Comparison of ENCODE assay signal across 21 cellular contexts in genomic region chr13:49645451-49645850, GRCh38. TPM values are rescaled to one million over a fixed set of nuclear protein-coding genes. Genes with fewer than 3 reads are reported as not detected.
DNase-seq lines count a peak whose midpoint lies in the region; ATAC-seq and TF ChIP-seq lines count a peak whose summit lies in the region.
"Had no signal": no experiment of that assay in that cellular context is flagged by ENCODE, and none has a peak within 500 bp of the region (broad histone marks: within the 10 kb centered on the region; RNA-seq: fewer than 3 reads in every experiment).

No MANE protein-coding gene starts in this region.

- no peak overlapping the region for H3K27ac ChIP-seq in fibroblast of lung (ENCODE audit: insufficient read depth, low read length)
- H3K27ac ChIP-seq: pancreas, tibial artery had no signal

- H3K9ac ChIP-seq in fibroblast of lung (ENCODE audit: insufficient read depth, low read length): no peak overlapping the region

- H3K27me3 Mint-ChIP-seq in stimulated activated naive CD8-positive, alpha-beta T cell treated with anti-CD3 and anti-CD28 coated beads, Interleukin-15, Interleukin-2, amounts not matched to agents 100 ng/mL and 50 ng/mL, for 24 hours: no peaks in the 10 kb centered on the region
- no peaks in the 10 kb centered on the region for H3K27me3 Mint-ChIP-seq in stimulated activated naive CD8-positive, alpha-beta T cell treated with anti-CD3 and anti-CD28 coated beads, Interleukin-15, amount 100 ng/mL, for 72 hours
- H3K27me3 Mint-ChIP-seq in activated B cell treated with CpG ODN at 0.5 μM for 24 hours: no peaks in the 10 kb centered on the region
- H3K27me3 Mint-ChIP-seq: activated CD8-positive, alpha-beta memory T cell treated with anti-CD3 and anti-CD28 coated beads, Interleukin-2, amount 10 ng/mL, durations not matched to agents 7 days and 5 days; effector memory CD8-positive, alpha-beta T cell; stimulated activated memory B cell treated with anti-CD40 and anti-IgM and Interleukin-4, amounts not matched to agents 10 μg/mL and 1 μg/mL and 100 μg/mL, for 72 hours had no signal

- peak overlapping the region; percentile 21 for H3K27ac Mint-ChIP-seq in stimulated activated naive CD8-positive, alpha-beta T cell treated with anti-CD3 and anti-CD28 coated beads, Interleukin-15, Interleukin-2, amounts not matched to agents 100 ng/mL and 50 ng/mL, for 24 hours
- H3K27ac Mint-ChIP-seq in stimulated activated naive CD8-positive, alpha-beta T cell treated with anti-CD3 and anti-CD28 coated beads, Interleukin-15, amount 100 ng/mL, for 72 hours: peak overlapping the region in 1 of 2 donors; percentile 3
- H3K27ac Mint-ChIP-seq in activated B cell treated with CpG ODN at 0.5 μM for 24 hours: peak overlapping the region; percentile 13
- H3K27ac Mint-ChIP-seq: activated CD8-positive, alpha-beta memory T cell treated with anti-CD3 and anti-CD28 coated beads, Interleukin-2, amount 10 ng/mL, durations not matched to agents 7 days and 5 days; memory B cell; stimulated activated memory B cell treated with anti-CD40 and anti-IgM and Interleukin-4, amounts not matched to agents 10 μg/mL and 1 μg/mL and 100 μg/mL, for 72 hours had no signal

- peak overlapping the region; percentile 50 for H2AFZ ChIP-seq in fibroblast of lung (ENCODE audit: low read length)

- H3K4me3 Mint-ChIP-seq in stimulated activated naive CD8-positive, alpha-beta T cell treated with anti-CD3 and anti-CD28 coated beads, Interleukin-15, Interleukin-2, amounts not matched to agents 100 ng/mL and 50 ng/mL, for 24 hours: no peak overlapping the region
- H3K4me3 Mint-ChIP-seq in stimulated activated naive CD8-positive, alpha-beta T cell treated with anti-CD3 and anti-CD28 coated beads, Interleukin-15, amount 100 ng/mL, for 72 hours: no peak overlapping the region
- H3K4me3 Mint-ChIP-seq in activated B cell treated with CpG ODN at 0.5 μM for 24 hours: no peak overlapping the region
- H3K4me3 Mint-ChIP-seq: activated CD8-positive, alpha-beta memory T cell treated with anti-CD3 and anti-CD28 coated beads, Interleukin-2, amount 10 ng/mL, durations not matched to agents 7 days and 5 days; memory B cell; stimulated activated memory B cell treated with anti-CD40 and anti-IgM and Interleukin-4, amounts not matched to agents 10 μg/mL and 1 μg/mL and 100 μg/mL, for 72 hours had no signal

- TF ChIP-seq POLR2A in erythroblast (IDR thresholded peaks at IDR 0.05; ENCODE audit: low read length): no peak

- no peak overlapping the region for H3K4me2 ChIP-seq in fibroblast of lung (ENCODE audit: extremely low read depth, insufficient read depth, low read length)

- H3K9me3 ChIP-seq in fibroblast of lung (ENCODE audit: control insufficient read depth, insufficient read depth, low read depth, low read length): no peaks in the 10 kb centered on the region
- H3K9me3 ChIP-seq: pancreas, tibial artery had no signal

- no peak for DNase-seq in stimulated activated naive CD8-positive, alpha-beta T cell treated with anti-CD3 and anti-CD28 coated beads, Interleukin-15, amount 100 ng/mL, for 72 hours
- DNase-seq in activated B cell treated with CpG ODN at 0.5 μM for 24 hours (no peak), fibroblast of lung (ENCODE audit: low read depth in 2 of 2) (no peak), dedifferentiated amniotic fluid mesenchymal stem cell (ENCODE audit: extremely low spot score) (no peak), NOMO-1 treated with DMSO at 0.1 percent for 48 hours (lab: John Stamatoyannopoulos, UW; ENCODE audit: unreplicated experiment) (no peak), erythroblast (lab: John Stamatoyannopoulos, UW) (no peak)
- DNase-seq: activated CD8-positive, alpha-beta memory T cell treated with anti-CD3 and anti-CD28 coated beads, Interleukin-2, amount 10 ng/mL, durations not matched to agents 7 days and 5 days; activated gamma-delta T cell treated with Interleukin-2 at 50 U/mL for 16 hours; cerebellar nuclear complex; effector memory CD8-positive, alpha-beta T cell; HCEC 1CT; NCI-H1105 treated with DMSO at 0.1 percent for 48 hours; NCI-H2107; NCI-H510A; pancreas; right cardiac atrium; tibial artery had no signal

- no peaks in the 10 kb centered on the region for H3K27me3 ChIP-seq in fibroblast of lung (ENCODE audit: control insufficient read depth, insufficient read depth, low read length)
- H3K27me3 ChIP-seq: pancreas, tibial artery had no signal

- CTCF ChIA-PET in activated B cell treated with CpG ODN at 0.5 μM for 24 hours (lab: Charles Lee): no interaction called here

- intact Hi-C loops in activated B cell treated with CpG ODN at 0.5 μM for 24 hours (cut with micrococcal nuclease): no loop called here

- no peaks in the 10 kb centered on the region for H3K79me2 ChIP-seq in fibroblast of lung (ENCODE audit: control insufficient read depth, insufficient read depth, low read length)

- no peaks in the 10 kb centered on the region for H3K36me3 ChIP-seq in fibroblast of lung (ENCODE audit: control insufficient read depth, insufficient read depth, low read length)
- H3K36me3 ChIP-seq: pancreas, tibial artery had no signal

- no peaks in the 10 kb centered on the region for H3K9me3 Mint-ChIP-seq in stimulated activated naive CD8-positive, alpha-beta T cell treated with anti-CD3 and anti-CD28 coated beads, Interleukin-15, Interleukin-2, amounts not matched to agents 100 ng/mL and 50 ng/mL, for 24 hours
- no peaks in the 10 kb centered on the region for H3K9me3 Mint-ChIP-seq in stimulated activated naive CD8-positive, alpha-beta T cell treated with anti-CD3 and anti-CD28 coated beads, Interleukin-15, amount 100 ng/mL, for 72 hours
- no peaks in the 10 kb centered on the region for H3K9me3 Mint-ChIP-seq in activated B cell treated with CpG ODN at 0.5 μM for 24 hours
- H3K9me3 Mint-ChIP-seq: effector memory CD8-positive, alpha-beta T cell; memory B cell; stimulated activated memory B cell treated with anti-CD40 and anti-IgM and Interleukin-4, amounts not matched to agents 10 μg/mL and 1 μg/mL and 100 μg/mL, for 72 hours had no signal

- POLR2A ChIA-PET in activated B cell treated with CpG ODN at 0.5 μM for 24 hours (lab: Charles Lee): interaction anchor here (0.6 kb wide), 1 partner anchor 17 kb away, joined by 3 read pairs; the partner anchor contains the start of gene ARL11

- H3K4me3 ChIP-seq in fibroblast of lung (replicated peaks in 1 of 4; ENCODE audit: control extremely low read depth in 1 of 4, insufficient read depth in 1 of 4, low read depth in 3 of 4, low read length in 4 of 4): no peak overlapping the region
- H3K4me3 ChIP-seq: pancreas, tibial artery had no signal

- H3K4me1 ChIP-seq in fibroblast of lung (ENCODE audit: control insufficient read depth, extremely low read depth, insufficient read depth, low read length): peaks cover 6% of the 10 kb centered on the region
- H3K4me1 ChIP-seq: pancreas, tibial artery had no signal

- H3K4me1 Mint-ChIP-seq in stimulated activated naive CD8-positive, alpha-beta T cell treated with anti-CD3 and anti-CD28 coated beads, Interleukin-15, Interleukin-2, amounts not matched to agents 100 ng/mL and 50 ng/mL, for 24 hours (ENCODE audit: low read depth): peaks cover 16% of the 10 kb centered on the region
- H3K4me1 Mint-ChIP-seq in stimulated activated naive CD8-positive, alpha-beta T cell treated with anti-CD3 and anti-CD28 coated beads, Interleukin-15, amount 100 ng/mL, for 72 hours: peaks cover 6% of the 10 kb centered on the region
- H3K4me1 Mint-ChIP-seq in activated B cell treated with CpG ODN at 0.5 μM for 24 hours: peaks cover 29% of the 10 kb centered on the region

- no peaks in the 10 kb centered on the region for H4K20me1 ChIP-seq in fibroblast of lung (ENCODE audit: control insufficient read depth, extremely low read depth, insufficient read depth, low read length)

- no peak for TF ChIP-seq CTCF in activated B cell treated with CpG ODN at 0.5 μM for 24 hours (IDR thresholded peaks at IDR 0.05)
- TF ChIP-seq CTCF in fibroblast of lung (conservative IDR thresholded peaks at IDR 0.05 in 1 of 2, IDR thresholded peaks at IDR 0.05 in 1 of 2; ENCODE audit: low read depth in 1 of 2, low read length in 2 of 2): no peak

- H3K36me3 Mint-ChIP-seq in stimulated activated naive CD8-positive, alpha-beta T cell treated with anti-CD3 and anti-CD28 coated beads, Interleukin-15, Interleukin-2, amounts not matched to agents 100 ng/mL and 50 ng/mL, for 24 hours (ENCODE audit: low read depth): no peaks in the 10 kb centered on the region
- H3K36me3 Mint-ChIP-seq in activated B cell treated with CpG ODN at 0.5 μM for 24 hours (ENCODE audit: low read depth): no peaks in the 10 kb centered on the region
- H3K36me3 Mint-ChIP-seq: activated CD8-positive, alpha-beta memory T cell treated with anti-CD3 and anti-CD28 coated beads, Interleukin-2, amount 10 ng/mL, durations not matched to agents 7 days and 5 days; stimulated activated memory B cell treated with anti-CD40 and anti-IgM and Interleukin-4, amounts not matched to agents 10 μg/mL and 1 μg/mL and 100 μg/mL, for 72 hours had no signal

- no peak for ATAC-seq in stimulated activated naive CD8-positive, alpha-beta T cell treated with anti-CD3 and anti-CD28 coated beads, Interleukin-15, amount 100 ng/mL, for 72 hours
- ATAC-seq in activated B cell treated with CpG ODN at 0.5 μM for 24 hours (ENCODE audit: low read depth): no peak
- ATAC-seq: activated CD8-positive, alpha-beta memory T cell treated with anti-CD3 and anti-CD28 coated beads, Interleukin-2, amount 10 ng/mL, durations not matched to agents 7 days and 5 days; effector memory CD8-positive, alpha-beta T cell; pancreas; right cardiac atrium; stimulated activated memory B cell treated with anti-CD40 and anti-IgM and Interleukin-4, amounts not matched to agents 10 μg/mL and 1 μg/mL and 100 μg/mL, for 72 hours had no signal

RNA-seq across cellular contexts. Expression of gene ARL11, which starts 17.1 kb away (rescaled TPM):
- total RNA-seq in activated B cell treated with CpG ODN at 0.5 μM for 24 hours (9.5 and 10.7 TPM in 2 replicates), fibroblast of lung (under 0.01 TPM in 1 of 2 replicates, not detected in the other)
- polyA plus RNA-seq in fibroblast of lung: not detected in 2 replicates
- not detected in 2 replicates for polyA plus RNA-seq in fibroblast of lung (2012)
- not detected in 2 replicates for polyA minus RNA-seq in fibroblast of lung (ENCODE audit: low replicate concordance)
- total RNA-seq: SK-MEL-5 had no signal

RNA-seq across cellular contexts. Expression of gene EBPL, which starts 45.8 kb away (rescaled TPM):
- total RNA-seq in activated B cell treated with CpG ODN at 0.5 μM for 24 hours (20.0 and 22.4 TPM in 2 replicates), fibroblast of lung (90.3 and 93.7 TPM in 2 replicates)
- polyA plus RNA-seq in fibroblast of lung: 69.4 and 78.2 TPM in 2 replicates
- 58.6 and 64.7 TPM in 2 replicates for polyA plus RNA-seq in fibroblast of lung (2012)
- polyA minus RNA-seq in fibroblast of lung (ENCODE audit: low replicate concordance): 14.7 and 23.3 TPM in 2 replicates

Comparison
In these comparisons a context has a peak if more than half of its experiments do, and no peak if none do; other contexts are left out.
1. RNA of gene ARL11, which starts 17.1 kb away (total RNA-seq): 9.5 to 10.7 TPM in activated B cell treated with CpG ODN at 0.5 μM for 24 hours; under 0.01 TPM in fibroblast of lung; every median in the first group is over 10 times any median in the second.